Comparison of ENCODE assay signal across 1 cellular context in the genomic region with DNA sequence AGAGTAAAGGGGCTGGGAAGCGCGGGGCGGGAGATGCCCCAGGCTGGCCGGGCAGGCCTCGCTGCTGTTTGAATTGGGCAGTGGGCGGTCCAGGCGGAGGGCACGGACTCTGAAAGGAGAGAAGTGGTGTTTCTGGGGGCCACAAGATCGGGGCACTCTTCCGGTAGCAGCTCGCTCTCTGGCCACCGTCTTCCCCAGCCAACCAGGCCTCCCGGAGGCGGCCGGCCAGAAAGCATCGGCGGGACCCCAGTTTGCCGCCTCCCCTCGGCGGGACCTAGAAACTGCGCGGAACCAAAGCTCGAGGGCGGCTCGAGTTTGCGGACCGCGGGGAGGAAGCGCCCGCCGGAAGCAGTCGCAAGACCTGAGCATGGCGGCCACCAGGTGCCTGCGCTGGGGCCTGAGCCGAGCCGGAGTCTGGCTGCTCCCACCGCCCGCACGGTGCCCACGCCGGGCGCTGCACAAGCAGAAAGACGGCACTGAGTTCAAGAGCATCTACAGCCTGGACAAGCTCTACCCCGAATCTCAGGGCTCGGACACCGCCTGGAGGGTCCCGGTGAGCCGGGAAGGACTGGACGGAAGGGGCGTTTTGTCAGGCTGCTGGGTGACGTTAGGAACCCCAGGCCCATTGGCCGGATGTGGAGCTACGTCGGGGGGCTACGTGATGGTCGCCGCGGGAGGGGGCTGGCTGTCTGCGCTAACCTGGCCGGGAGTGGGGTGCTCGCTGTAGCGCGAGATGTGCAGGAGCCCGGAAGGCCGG.
TF ChIP-seq lines count a peak whose summit lies in the region.

MRPL58 (plus strand) TSS at position 351 of the 757 bp plus-strand sequence; CDS start at position 368, 17 bp downstream.

TF ChIP-seq in WTC11, 78 proteins besides CTCF, POLR2A, EP300 and RAD21 (continued from another document):
- TF ChIP-seq, protein P1, sequence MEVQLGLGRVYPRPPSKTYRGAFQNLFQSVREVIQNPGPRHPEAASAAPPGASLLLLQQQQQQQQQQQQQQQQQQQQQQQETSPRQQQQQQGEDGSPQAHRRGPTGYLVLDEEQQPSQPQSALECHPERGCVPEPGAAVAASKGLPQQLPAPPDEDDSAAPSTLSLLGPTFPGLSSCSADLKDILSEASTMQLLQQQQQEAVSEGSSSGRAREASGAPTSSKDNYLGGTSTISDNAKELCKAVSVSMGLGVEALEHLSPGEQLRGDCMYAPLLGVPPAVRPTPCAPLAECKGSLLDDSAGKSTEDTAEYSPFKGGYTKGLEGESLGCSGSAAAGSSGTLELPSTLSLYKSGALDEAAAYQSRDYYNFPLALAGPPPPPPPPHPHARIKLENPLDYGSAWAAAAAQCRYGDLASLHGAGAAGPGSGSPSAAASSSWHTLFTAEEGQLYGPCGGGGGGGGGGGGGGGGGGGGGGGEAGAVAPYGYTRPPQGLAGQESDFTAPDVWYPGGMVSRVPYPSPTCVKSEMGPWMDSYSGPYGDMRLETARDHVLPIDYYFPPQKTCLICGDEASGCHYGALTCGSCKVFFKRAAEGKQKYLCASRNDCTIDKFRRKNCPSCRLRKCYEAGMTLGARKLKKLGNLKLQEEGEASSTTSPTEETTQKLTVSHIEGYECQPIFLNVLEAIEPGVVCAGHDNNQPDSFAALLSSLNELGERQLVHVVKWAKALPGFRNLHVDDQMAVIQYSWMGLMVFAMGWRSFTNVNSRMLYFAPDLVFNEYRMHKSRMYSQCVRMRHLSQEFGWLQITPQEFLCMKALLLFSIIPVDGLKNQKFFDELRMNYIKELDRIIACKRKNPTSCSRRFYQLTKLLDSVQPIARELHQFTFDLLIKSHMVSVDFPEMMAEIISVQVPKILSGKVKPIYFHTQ (CRISPR knock-in tag; IDR thresholded peaks at IDR 0.05), result no peak
- TF ChIP-seq ATF1 (CRISPR knock-in tag; IDR thresholded peaks at IDR 0.05), result no peak
- TF ChIP-seq HMGA2 (CRISPR knock-in tag; IDR thresholded peaks at IDR 0.05), result no peak
